ENCODE assay signal across 8 cellular contexts in genomic region chr5:10452768-10453331, GRCh38. TPM values are rescaled to one million over a fixed set of nuclear protein-coding genes. Genes with fewer than 3 reads are reported as not detected.
DNase-seq lines count a peak whose midpoint lies in the region; ATAC-seq, FAIRE-seq and TF ChIP-seq lines count a peak whose summit lies in the region.

No MANE protein-coding gene starts in this region.

- no peak overlapping the region for H3K27ac Mint-ChIP-seq in central memory CD8-positive, alpha-beta T cell (ENCODE audit: low read depth)

- H3K36me3 Mint-ChIP-seq in activated T-cell treated with anti-CD3 and anti-CD28 coated beads, Interleukin-2, amount 50 U/mL, for 4 hours (ENCODE audit: insufficient read depth) = no peaks in the 10 kb centered on the region
- peaks cover 2% of the 10 kb centered on the region for H3K36me3 Mint-ChIP-seq in central memory CD8-positive, alpha-beta T cell (ENCODE audit: insufficient read depth)

- no peak for TF ChIP-seq POLR2A in H54 (IDR thresholded peaks at IDR 0.05; ENCODE audit: low read depth, low read length)
- no peak for TF ChIP-seq POLR2A in Peyer's patch (IDR thresholded peaks at IDR 0.05)

- H3K9me3 ChIP-seq in MM.1S (replicated peaks; ENCODE audit: insufficient read depth, low read length) (no peaks in the 10 kb centered on the region), Peyer's patch (no peaks in the 10 kb centered on the region), thoracic aorta (no peaks in the 10 kb centered on the region)

- no peak overlapping the region for H3K27ac ChIP-seq in MM.1S (ENCODE audit: low read length)
- no peak overlapping the region for H3K27ac ChIP-seq in Peyer's patch
- H3K27ac ChIP-seq in thoracic aorta = no peak overlapping the region

- H3K4me1 Mint-ChIP-seq in activated T-cell treated with anti-CD3 and anti-CD28 coated beads, Interleukin-2, amount 50 U/mL, for 4 hours (ENCODE audit: low read depth) = peaks cover 9% of the 10 kb centered on the region
- H3K4me1 Mint-ChIP-seq in central memory CD8-positive, alpha-beta T cell = no peaks in the 10 kb centered on the region

- H3K9me3 Mint-ChIP-seq in activated T-cell treated with anti-CD3 and anti-CD28 coated beads, Interleukin-2, amount 50 U/mL, for 4 hours = no peaks in the 10 kb centered on the region
- no peaks in the 10 kb centered on the region for H3K9me3 Mint-ChIP-seq in central memory CD8-positive, alpha-beta T cell

- no peak overlapping the region for H3K9ac ChIP-seq in MM.1S (ENCODE audit: low read length)

- peak; percentile 66 for FAIRE-seq in H54 (lab: Jason Lieb, UNC)

- no peaks in the 10 kb centered on the region for H3F3A ChIP-seq in MM.1S (ENCODE audit: insufficient read depth, low read length)

- H3K4me1 ChIP-seq in MM.1S (ENCODE audit: low read length) (no peaks in the 10 kb centered on the region), Peyer's patch (no peaks in the 10 kb centered on the region), thoracic aorta (ENCODE audit: control insufficient read depth in 1 of 2, low read depth in 2 of 2) (peaks cover 3 to 13% of the 10 kb centered on the region in 2 donors)

- no peaks in the 10 kb centered on the region for H3K27me3 Mint-ChIP-seq in activated T-cell treated with anti-CD3 and anti-CD28 coated beads, Interleukin-2, amount 50 U/mL, for 4 hours (ENCODE audit: low read depth)
- H3K27me3 Mint-ChIP-seq in central memory CD8-positive, alpha-beta T cell = no peaks in the 10 kb centered on the region

- no peaks in the 10 kb centered on the region for H3K27me3 ChIP-seq in MM.1S (replicated peaks; ENCODE audit: insufficient read depth, low read length)
- H3K27me3 ChIP-seq in Peyer's patch = no peaks in the 10 kb centered on the region
- no peaks in the 10 kb centered on the region for H3K27me3 ChIP-seq in thoracic aorta (replicated peaks; ENCODE audit: insufficient read depth)

- TF ChIP-seq CTCF in MM.1S (IDR thresholded peaks at IDR 0.05; ENCODE audit: low read length) (peak; percentile 70), Peyer's patch (IDR thresholded peaks at IDR 0.05) (peak; percentile 13 to 92 (median 74)), thoracic aorta (IDR thresholded peaks at IDR 0.05) (peak; percentile 65)

- H4K20me1 ChIP-seq in MM.1S (ENCODE audit: insufficient read depth, low read length) = no peaks in the 10 kb centered on the region

- no peaks in the 10 kb centered on the region for H3K9me2 ChIP-seq in MM.1S (replicated peaks; ENCODE audit: insufficient read depth, low read length)

- ATAC-seq in activated T-cell treated with anti-CD3 and anti-CD28 coated beads, Interleukin-2, amount 50 U/mL, for 4 hours = peak; percentile 73 to 76
- ATAC-seq in central memory CD8-positive, alpha-beta T cell (replicated peaks; ENCODE audit: extremely low read depth, poor library complexity, severe bottlenecking) = peak; percentile 56
- ATAC-seq in thoracic aorta (ENCODE audit: insufficient number of reproducible peaks, low FRiP score, low read depth) = peak; percentile 56

- no peaks in the 10 kb centered on the region for H3K36me3 ChIP-seq in MM.1S (replicated peaks; ENCODE audit: insufficient read depth, low read length)
- no peaks in the 10 kb centered on the region for H3K36me3 ChIP-seq in Peyer's patch
- H3K36me3 ChIP-seq in thoracic aorta = no peaks in the 10 kb centered on the region

- DNase-seq in activated T-cell treated with anti-CD3 and anti-CD28 coated beads, Interleukin-2, amount 50 U/mL, for 4 hours = no peak
- no peak for DNase-seq in activated T-cell treated with anti-CD3 and anti-CD28 coated beads for 4 hours
- peak; percentile 75 for DNase-seq in H54 (ENCODE audit: insufficient read length, low spot score)
- peak; percentile 64 for DNase-seq in MM.1S
- peak in 1 of 3 donors; percentile 45 for DNase-seq in Peyer's patch
- no peak for DNase-seq in central memory CD8-positive, alpha-beta T cell (ENCODE audit: low spot score in 2 of 2)
- DNase-seq in left kidney (ENCODE audit: low read depth, low spot score) = peak; percentile 86
- no peak for DNase-seq in thoracic aorta (ENCODE audit: low spot score)

- H3K4me3 ChIP-seq in MM.1S (ENCODE audit: low read length) (no peak overlapping the region), Peyer's patch (no peak overlapping the region), thoracic aorta (no peak overlapping the region)

- no peak overlapping the region for H3K4me3 Mint-ChIP-seq in activated T-cell treated with anti-CD3 and anti-CD28 coated beads, Interleukin-2, amount 50 U/mL, for 4 hours
- H3K4me3 Mint-ChIP-seq in central memory CD8-positive, alpha-beta T cell = no peak overlapping the region

- no peaks in the 10 kb centered on the region for H3K79me2 ChIP-seq in MM.1S (ENCODE audit: low read length)

- no peak overlapping the region for H3K4me2 ChIP-seq in MM.1S (ENCODE audit: low read depth, low read length)

- H2AFZ ChIP-seq in MM.1S (ENCODE audit: low read length) = no peak overlapping the region

RNA-seq across cellular contexts. Expression of gene ROPN1L, which starts 11.2 kb away (rescaled TPM):
- under 1 TPM in 1 of 3 donors, not detected in 2; 0.18 TPM for total RNA-seq in activated T-cell treated with anti-CD3 and anti-CD28 coated beads, Interleukin-2, amount 50 U/mL, for 4 hours
- total RNA-seq in Peyer's patch (1 to 10 TPM in 1 of 4 donors, not detected in 3; 1.7 TPM), thoracic aorta (not detected)

Comparison
In these comparisons a context has a peak if more than half of its experiments do, and no peak if none do; other contexts are left out.
1. DNase-seq: peak in H54 (single experiment), MM.1S (single experiment) and left kidney (single experiment); none in activated T-cell treated with anti-CD3 and anti-CD28 coated beads, Interleukin-2, amount 50 U/mL, for 4 hours (single experiment), activated T-cell treated with anti-CD3 and anti-CD28 coated beads for 4 hours (single experiment), central memory CD8-positive, alpha-beta T cell (0 of 2) and thoracic aorta (single experiment).
2. Peak in every context shown above with its lines, with median percentiles within 50 percentile points of each other: ATAC-seq and CTCF ChIP-seq.